ENCODE assay signal across 29 cellular contexts in the genomic region with DNA sequence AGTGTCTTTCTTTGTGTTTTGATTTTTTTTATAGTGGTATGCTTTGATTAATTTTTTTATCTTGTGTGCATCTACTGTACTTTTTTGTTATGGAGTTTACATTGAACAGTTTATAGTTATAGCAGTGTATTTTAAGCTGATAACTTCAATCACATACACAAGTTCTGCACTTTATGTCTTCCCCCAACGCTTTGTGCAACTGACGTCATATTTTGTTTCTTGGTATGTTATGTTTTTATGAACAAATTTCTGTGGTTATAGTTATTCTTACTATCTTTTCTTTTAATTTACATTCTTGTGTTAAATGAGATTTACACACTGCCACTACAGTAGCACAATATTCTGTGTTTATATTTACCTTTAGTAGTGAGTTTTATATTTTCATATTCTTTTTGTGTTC.
"Had no signal": no experiment of that assay in that cellular context is flagged by ENCODE, and none has a peak within 500 bp of the region (broad histone marks: within the 10 kb centered on the region; RNA-seq: fewer than 3 reads in every experiment).

No MANE protein-coding gene starts in this region.

- FAIRE-seq: colon, endometrium, endothelial cell of umbilical vein, frontal cortex had no signal

- H3K27me3 ChIP-seq: colonic mucosa, dorsolateral prefrontal cortex, esophagus muscularis mucosa, esophagus squamous epithelium, foreskin keratinocyte, gastrocnemius medialis, gastroesophageal sphincter, heart left ventricle, heart right ventricle had no signal

- H3K27ac Mint-ChIP-seq: dendritic cell treated with granulocyte-macrophage colony-stimulating factor and Interleukin-4, amounts not matched to agents 40 ng/mL and 50 ng/mL, for 4 days; effector memory CD8-positive, alpha-beta T cell; endodermal cell had no signal

- H3K4me1 Mint-ChIP-seq: endodermal cell had no signal

- H3K4me1 ChIP-seq: colonic mucosa, esophagus muscularis mucosa, esophagus squamous epithelium, gastrocnemius medialis, gastroesophageal sphincter, heart left ventricle, heart right ventricle had no signal

- H3K9me3 Mint-ChIP-seq: dendritic cell treated with granulocyte-macrophage colony-stimulating factor and Interleukin-4, amounts not matched to agents 40 ng/mL and 50 ng/mL, for 4 days had no signal

- H3K4me3 ChIP-seq: colonic mucosa, coronary artery, dorsolateral prefrontal cortex, esophagus muscularis mucosa, esophagus squamous epithelium, gastrocnemius medialis, gastroesophageal sphincter, heart left ventricle, heart right ventricle had no signal

- ATAC-seq: effector memory CD8-positive, alpha-beta T cell; esophagus mucosa; foreskin keratinocyte; gastrocnemius medialis; gastroesophageal sphincter; heart left ventricle; heart right ventricle had no signal

- H3K36me3 ChIP-seq: colonic mucosa, esophagus muscularis mucosa, esophagus squamous epithelium, gastrocnemius medialis, gastroesophageal sphincter, heart left ventricle, heart right ventricle had no signal

- H3K9me3 ChIP-seq: colonic mucosa, gastrocnemius medialis had no signal

- H3K27ac ChIP-seq: colonic mucosa, coronary artery, dorsolateral prefrontal cortex, epithelial cell of prostate, esophagus muscularis mucosa, esophagus squamous epithelium, foreskin keratinocyte, gastrocnemius medialis, gastroesophageal sphincter, heart left ventricle, heart right ventricle had no signal

- H3K4me3 Mint-ChIP-seq: dendritic cell treated with granulocyte-macrophage colony-stimulating factor and Interleukin-4, amounts not matched to agents 40 ng/mL and 50 ng/mL, for 4 days; effector memory CD8-positive, alpha-beta T cell; endodermal cell had no signal

- H3K27me3 Mint-ChIP-seq: dendritic cell treated with granulocyte-macrophage colony-stimulating factor and Interleukin-4, amounts not matched to agents 40 ng/mL and 50 ng/mL, for 4 days had no signal

- DNase-seq: colonic mucosa; cortex of kidney; dermis blood vessel endothelial cell; dorsolateral prefrontal cortex; effector CD4-positive, alpha-beta T cell; effector CD8-positive, alpha-beta T cell; effector memory CD4-positive, alpha-beta T cell; effector memory CD8-positive, alpha-beta T cell; endodermal cell; erythroblast; esophagus squamous epithelium; foreskin fibroblast; foreskin keratinocyte; foreskin melanocyte; gastrocnemius medialis; glutamatergic neuron; head of caudate nucleus; heart left ventricle; heart right ventricle had no signal
